22 cellular contexts compared by ENCODE assay signal in the genomic region with DNA sequence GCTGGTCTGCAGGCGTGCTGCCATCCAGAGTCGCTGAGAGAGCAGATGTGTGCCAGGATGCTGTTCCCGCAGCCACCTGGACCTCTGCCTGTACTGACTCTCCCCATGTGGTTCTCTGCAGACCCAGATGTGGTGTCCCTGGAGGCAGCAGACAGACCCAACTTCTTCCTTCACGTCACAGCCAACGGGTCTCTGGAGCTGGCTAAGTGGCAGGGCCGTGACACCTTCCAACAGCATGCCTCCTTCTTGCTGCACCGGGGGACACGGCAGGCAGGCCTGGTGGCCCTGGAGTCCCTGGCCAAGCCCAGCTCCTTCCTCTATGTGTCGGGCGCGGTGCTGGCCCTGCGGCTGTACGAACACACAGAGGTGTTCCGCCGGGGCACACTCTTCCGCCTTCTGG. TPM values are rescaled to one million over a fixed set of nuclear protein-coding genes. Genes with fewer than 3 reads are reported as not detected.
A peak's percentile ranks its signal among the peaks of the same experiment; 100 is the strongest.
DNase-seq lines count a peak whose midpoint lies in the region; ATAC-seq and TF ChIP-seq lines count a peak whose summit lies in the region.
"Had no signal": no experiment of that assay in that cellular context is flagged by ENCODE, and none has a peak within 500 bp of the region (broad histone marks: within the 10 kb centered on the region; RNA-seq: fewer than 3 reads in every experiment).

No MANE protein-coding gene starts in this region.

- H3K4me3 Mint-ChIP-seq in activated CD4-positive, alpha-beta T cell treated with anti-CD3 and anti-CD28 coated beads, Interleukin-2, amount 10 ng/mL, durations not matched to agents 7 days and 5 days, result no peak overlapping the region
- no peak overlapping the region for H3K4me3 Mint-ChIP-seq in osteocyte (ENCODE audit: unreplicated experiment)
- H3K4me3 Mint-ChIP-seq: CD4-positive, alpha-beta T cell had no signal

- DNase-seq in activated CD4-positive, alpha-beta T cell treated with anti-CD3 and anti-CD28 coated beads, Interleukin-2, amount 10 ng/mL, durations not matched to agents 7 days and 5 days, result peak; percentile 3
- no peak for DNase-seq in activated CD4-positive, alpha-beta T cell treated with anti-CD3 and anti-CD28 coated beads for 1 hour
- DNase-seq in D341Med (ENCODE audit: low spot score), result peak; percentile 29
- DNase-seq in colonic mucosa, result peak; percentile 12
- peak; percentile 80 for DNase-seq in osteocyte (ENCODE audit: extremely low spot score, unreplicated experiment)
- no peak for DNase-seq in glomerular visceral epithelial cell (ENCODE audit: extremely low spot score)
- DNase-seq: BE2C; CD4-positive, alpha-beta T cell; COR-L47; DMS153; KG1; NCI-H1105; NCI-H146; NCI-H2029; NCI-H2227 treated with DMSO at 0.1 percent for 48 hours; NCI-H510A treated with DMSO at 0.1 percent for 48 hours; NCI-H774; OCI-M1 had no signal

- H3K4me1 Mint-ChIP-seq in activated CD4-positive, alpha-beta T cell treated with anti-CD3 and anti-CD28 coated beads, Interleukin-2, amount 10 ng/mL, durations not matched to agents 7 days and 5 days, result no peaks in the 10 kb centered on the region
- H3K4me1 Mint-ChIP-seq in osteocyte (ENCODE audit: unreplicated experiment), result no peaks in the 10 kb centered on the region

- H3K4me3 ChIP-seq in colonic mucosa, result no peak overlapping the region
- H3K4me3 ChIP-seq: SJSA1 had no signal

- H3K36me3 ChIP-seq in colonic mucosa, result no peaks in the 10 kb centered on the region
- H3K36me3 ChIP-seq: BE2C, SJSA1 had no signal

- H3K9ac ChIP-seq in colonic mucosa (ENCODE audit: low read depth in 2 of 2, low read length in 2 of 2), result no peak overlapping the region

- no peaks in the 10 kb centered on the region for H3K4me1 ChIP-seq in colonic mucosa
- H3K4me1 ChIP-seq: BE2C, SJSA1 had no signal

- ATAC-seq in GM21717 (IDR thresholded peaks at IDR 0.05; ENCODE audit: unreplicated experiment), result no peak

- no peaks in the 10 kb centered on the region for H3K9me3 Mint-ChIP-seq in activated CD4-positive, alpha-beta T cell treated with anti-CD3 and anti-CD28 coated beads, Interleukin-2, amount 10 ng/mL, durations not matched to agents 7 days and 5 days
- no peaks in the 10 kb centered on the region for H3K9me3 Mint-ChIP-seq in osteocyte (ENCODE audit: unreplicated experiment)
- H3K9me3 Mint-ChIP-seq: CD4-positive, alpha-beta T cell had no signal

- no peaks in the 10 kb centered on the region for H3K36me3 Mint-ChIP-seq in activated CD4-positive, alpha-beta T cell treated with anti-CD3 and anti-CD28 coated beads, Interleukin-2, amount 10 ng/mL, durations not matched to agents 7 days and 5 days (ENCODE audit: low read depth)
- H3K36me3 Mint-ChIP-seq in osteocyte (ENCODE audit: unreplicated experiment), result no peaks in the 10 kb centered on the region

- POLR2A ChIA-PET in activated CD4-positive, alpha-beta T cell treated with anti-CD3 and anti-CD28 coated beads, Interleukin-2, amount 10 ng/mL, durations not matched to agents 7 days and 5 days (lab: Charles Lee), result no interaction called here

- no peaks in the 10 kb centered on the region for H3K27me3 Mint-ChIP-seq in activated CD4-positive, alpha-beta T cell treated with anti-CD3 and anti-CD28 coated beads, Interleukin-2, amount 10 ng/mL, durations not matched to agents 7 days and 5 days
- H3K27me3 Mint-ChIP-seq in osteocyte (ENCODE audit: unreplicated experiment), result no peaks in the 10 kb centered on the region
- H3K27me3 Mint-ChIP-seq: CD4-positive, alpha-beta T cell had no signal

- intact Hi-C loops in colonic mucosa (cut with DNase I), result no loop called here

- H3K27me3 ChIP-seq in colonic mucosa, result no peaks in the 10 kb centered on the region
- H3K27me3 ChIP-seq: BE2C had no signal

- H3K27ac Mint-ChIP-seq in activated CD4-positive, alpha-beta T cell treated with anti-CD3 and anti-CD28 coated beads, Interleukin-2, amount 10 ng/mL, durations not matched to agents 7 days and 5 days, result no peak overlapping the region
- H3K27ac Mint-ChIP-seq in osteocyte (ENCODE audit: unreplicated experiment), result no peak overlapping the region
- H3K27ac Mint-ChIP-seq: CD4-positive, alpha-beta T cell had no signal

- no peak overlapping the region for H3K27ac ChIP-seq in colonic mucosa
- H3K27ac ChIP-seq: SJSA1 had no signal

- TF ChIP-seq CTCF in colonic mucosa (IDR thresholded peaks at IDR 0.05) (no peak), osteocyte (IDR thresholded peaks at IDR 0.05) (no peak)

- CTCF ChIA-PET in activated CD4-positive, alpha-beta T cell treated with anti-CD3 and anti-CD28 coated beads, Interleukin-2, amount 10 ng/mL, durations not matched to agents 7 days and 5 days (lab: Charles Lee), result no interaction called here

- no peaks in the 10 kb centered on the region for H3K9me3 ChIP-seq in colonic mucosa
- H3K9me3 ChIP-seq: BE2C, SJSA1 had no signal

RNA-seq across cellular contexts. Expression of a gene that starts 58.7 kb away (rescaled TPM):
- not detected for total RNA-seq in activated CD4-positive, alpha-beta T cell treated with anti-CD3 and anti-CD28 coated beads, Interleukin-2, amount 10 ng/mL, durations not matched to agents 7 days and 5 days
- not detected for total RNA-seq in colonic mucosa
- total RNA-seq in osteocyte, result not detected in 2 replicates
- total RNA-seq: A673; CD4-positive, alpha-beta T cell; H4; SJSA1 had no signal

Comparison
In these comparisons a context has a peak if more than half of its experiments do, and no peak if none do; other contexts are left out.
1. DNase-seq: peak in activated CD4-positive, alpha-beta T cell treated with anti-CD3 and anti-CD28 coated beads, Interleukin-2, amount 10 ng/mL, durations not matched to agents 7 days and 5 days (single experiment), D341Med (single experiment), colonic mucosa (single experiment) and osteocyte (single experiment); none in activated CD4-positive, alpha-beta T cell treated with anti-CD3 and anti-CD28 coated beads for 1 hour (single experiment) and glomerular visceral epithelial cell (single experiment).